In the genomic region with DNA sequence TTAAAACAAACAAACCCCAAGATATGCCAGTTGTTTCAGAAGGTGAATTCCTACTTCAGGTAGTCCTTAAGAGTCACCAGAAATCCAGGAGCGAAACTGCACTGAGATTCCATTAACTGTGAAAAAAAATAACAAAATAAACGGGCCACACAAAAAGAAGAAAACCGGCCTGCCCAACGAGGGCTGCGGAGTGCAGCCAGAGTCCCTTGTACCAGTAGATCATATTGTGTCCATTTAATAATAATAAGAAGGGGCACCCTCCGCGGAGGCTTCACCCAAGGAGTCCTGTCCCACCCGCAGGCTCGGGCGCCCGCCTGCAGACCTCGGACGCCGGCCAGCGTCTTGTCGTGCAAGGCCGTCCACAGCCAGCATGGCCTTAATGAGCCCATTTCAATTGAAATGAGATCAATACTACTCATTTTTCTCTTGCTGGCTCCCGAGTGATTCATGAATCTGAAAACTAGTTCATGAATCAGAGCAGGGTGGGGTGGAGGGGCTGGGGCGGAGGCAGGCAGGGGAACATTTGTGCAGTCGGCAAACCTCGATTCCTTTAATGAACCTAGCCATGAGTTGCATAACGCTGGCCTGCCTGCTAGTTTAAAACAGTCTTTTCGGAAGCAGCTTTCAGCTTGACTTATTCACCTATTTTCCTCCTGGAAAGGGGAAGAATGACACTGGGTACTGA, we compare ENCODE assay signal across 8 cellular contexts.
DNase-seq lines count a peak whose midpoint lies in the region; ATAC-seq and TF ChIP-seq lines count a peak whose summit lies in the region.

No MANE protein-coding gene starts in this region.

- POLR2A ChIA-PET in HEK293 (lab: Yijun Ruan, JAX), result interaction anchor here (0.7 to 7.5 kb wide), 16 partner anchors 13 to 361 kb away, joined by 3 to 135 read pairs (median 6); a partner anchor contains a TSS

- peak overlapping the region; percentile 1 for H3K4me3 ChIP-seq in HEK293 (ENCODE audit: low read depth, low read length)

- no peaks in the 10 kb centered on the region for H3K9me3 ChIP-seq in HEK293 (ENCODE audit: control insufficient read depth, insufficient read depth, low read depth, low read length)

- no peaks in the 10 kb centered on the region for H3K27me3 Mint-ChIP-seq in progenitor cell of endocrine pancreas

- peak overlapping the region; percentile 12 for H3K4me3 Mint-ChIP-seq in progenitor cell of endocrine pancreas (ENCODE audit: low read depth)

- peaks cover 93% of the 10 kb centered on the region for H3K4me1 Mint-ChIP-seq in progenitor cell of endocrine pancreas (ENCODE audit: low read depth)

- H3K36me3 ChIP-seq in HEK293 (ENCODE audit: control insufficient read depth in 2 of 2, insufficient read depth in 1 of 2, low read length in 2 of 2), result no peaks in the 10 kb centered on the region

- H3K9me3 Mint-ChIP-seq in progenitor cell of endocrine pancreas (ENCODE audit: low read depth), result no peaks in the 10 kb centered on the region

- H3K27ac Mint-ChIP-seq in progenitor cell of endocrine pancreas, result peak overlapping the region; percentile 97

- intact Hi-C loops in head of caudate nucleus (cut with DNase I), result loop anchor here (5.0 to 10.0 kb wide), 3 partner anchors 112 to 354 kb away; no protein-coding TSS in a partner anchor

- peak overlapping the region; percentile 96 for H3K27ac ChIP-seq in HEK293 (ENCODE audit: extremely low read depth, low read depth, low read length)

- TF ChIP-seq CTCF in HEK293 (tag by site-specific recombination; IDR thresholded peaks at IDR 0.05) (no peak), progenitor cell of endocrine pancreas (IDR thresholded peaks at IDR 0.05; ENCODE audit: unreplicated experiment) (no peak)

- ATAC-seq in GM21717 (IDR thresholded peaks at IDR 0.05; ENCODE audit: unreplicated experiment), result no peak
- no peak for ATAC-seq in HG03460 (IDR thresholded peaks at IDR 0.05; ENCODE audit: unreplicated experiment)

- DNase-seq in SHP77 treated with DMSO at 0.1 percent for 48 hours (lab: John Stamatoyannopoulos, UW) (peak; percentile 75), head of caudate nucleus (peak; percentile 44 to 94 (median 76)), progenitor cell of endocrine pancreas (ENCODE audit: low spot score, unreplicated experiment) (no peak), ureter (ENCODE audit: low spot score) (peak; percentile 80)
- DNase-seq in activated naive CD4-positive, alpha-beta T cell treated with anti-CD3 and anti-CD28 coated beads, Interleukin-2, amount 50 U/mL, for 16 hours, result peak; percentile 79

- no peaks in the 10 kb centered on the region for H3K36me3 Mint-ChIP-seq in progenitor cell of endocrine pancreas (ENCODE audit: insufficient read depth)

- peaks cover 46% of the 10 kb centered on the region for H3K4me1 ChIP-seq in HEK293 (ENCODE audit: control insufficient read depth, insufficient read depth, low read length)

- CTCF ChIA-PET in HEK293 (lab: Yijun Ruan, JAX), result interaction anchor here (0.7 to 1.9 kb wide), 8 partner anchors 19 to 382 kb away, joined by 3 to 8 read pairs (median 4); no protein-coding TSS in a partner anchor

TF ChIP-seq in HEK293, 187 proteins besides CTCF, POLR2A, EP300 and RAD21:
- TF ChIP-seq, protein P1, sequence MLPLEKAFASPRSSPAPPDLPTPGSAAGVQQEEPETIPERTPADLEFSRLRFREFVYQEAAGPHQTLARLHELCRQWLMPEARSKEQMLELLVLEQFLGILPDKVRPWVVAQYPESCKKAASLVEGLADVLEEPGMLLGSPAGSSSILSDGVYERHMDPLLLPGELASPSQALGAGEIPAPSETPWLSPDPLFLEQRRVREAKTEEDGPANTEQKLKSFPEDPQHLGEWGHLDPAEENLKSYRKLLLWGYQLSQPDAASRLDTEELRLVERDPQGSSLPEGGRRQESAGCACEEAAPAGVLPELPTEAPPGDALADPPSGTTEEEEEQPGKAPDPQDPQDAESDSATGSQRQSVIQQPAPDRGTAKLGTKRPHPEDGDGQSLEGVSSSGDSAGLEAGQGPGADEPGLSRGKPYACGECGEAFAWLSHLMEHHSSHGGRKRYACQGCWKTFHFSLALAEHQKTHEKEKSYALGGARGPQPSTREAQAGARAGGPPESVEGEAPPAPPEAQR (tag by site-specific recombination; IDR thresholded peaks at IDR 0.05), result no peak; the same call in 1 of the 2 replicates
- TF ChIP-seq ZBTB8A (tag by site-specific recombination; IDR thresholded peaks at IDR 0.05), result no peak
- TF ChIP-seq BCL11A (tag by site-specific recombination; IDR thresholded peaks at IDR 0.05; ENCODE audit: low read depth), result no peak
- TF ChIP-seq, protein P2, sequence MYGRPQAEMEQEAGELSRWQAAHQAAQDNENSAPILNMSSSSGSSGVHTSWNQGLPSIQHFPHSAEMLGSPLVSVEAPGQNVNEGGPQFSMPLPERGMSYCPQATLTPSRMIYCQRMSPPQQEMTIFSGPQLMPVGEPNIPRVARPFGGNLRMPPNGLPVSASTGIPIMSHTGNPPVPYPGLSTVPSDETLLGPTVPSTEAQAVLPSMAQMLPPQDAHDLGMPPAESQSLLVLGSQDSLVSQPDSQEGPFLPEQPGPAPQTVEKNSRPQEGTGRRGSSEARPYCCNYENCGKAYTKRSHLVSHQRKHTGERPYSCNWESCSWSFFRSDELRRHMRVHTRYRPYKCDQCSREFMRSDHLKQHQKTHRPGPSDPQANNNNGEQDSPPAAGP (tag by site-specific recombination; IDR thresholded peaks at IDR 0.05), result 0 out of 2 replicates have a peak, but pooled peaks have one; percentile 10
- TF ChIP-seq ZNF366 (tag by site-specific recombination; conservative IDR thresholded peaks at IDR 0.05), result no peak
- TF ChIP-seq ZNF558 (tag by site-specific recombination; IDR thresholded peaks at IDR 0.05), result no peak
- TF ChIP-seq GLI2 (tag by site-specific recombination; IDR thresholded peaks at IDR 0.05; ENCODE audit: borderline replicate concordance, low read depth), result 0 out of 2 replicates have a peak, but pooled peaks have one; percentile 30
- TF ChIP-seq ZNF37A (tag by site-specific recombination; IDR thresholded peaks at IDR 0.05), result no peak
- TF ChIP-seq ZSCAN23 (tag by site-specific recombination; IDR thresholded peaks at IDR 0.05), result 0 out of 2 replicates have a peak, but pooled peaks have one; percentile 54
- TF ChIP-seq, protein P3, sequence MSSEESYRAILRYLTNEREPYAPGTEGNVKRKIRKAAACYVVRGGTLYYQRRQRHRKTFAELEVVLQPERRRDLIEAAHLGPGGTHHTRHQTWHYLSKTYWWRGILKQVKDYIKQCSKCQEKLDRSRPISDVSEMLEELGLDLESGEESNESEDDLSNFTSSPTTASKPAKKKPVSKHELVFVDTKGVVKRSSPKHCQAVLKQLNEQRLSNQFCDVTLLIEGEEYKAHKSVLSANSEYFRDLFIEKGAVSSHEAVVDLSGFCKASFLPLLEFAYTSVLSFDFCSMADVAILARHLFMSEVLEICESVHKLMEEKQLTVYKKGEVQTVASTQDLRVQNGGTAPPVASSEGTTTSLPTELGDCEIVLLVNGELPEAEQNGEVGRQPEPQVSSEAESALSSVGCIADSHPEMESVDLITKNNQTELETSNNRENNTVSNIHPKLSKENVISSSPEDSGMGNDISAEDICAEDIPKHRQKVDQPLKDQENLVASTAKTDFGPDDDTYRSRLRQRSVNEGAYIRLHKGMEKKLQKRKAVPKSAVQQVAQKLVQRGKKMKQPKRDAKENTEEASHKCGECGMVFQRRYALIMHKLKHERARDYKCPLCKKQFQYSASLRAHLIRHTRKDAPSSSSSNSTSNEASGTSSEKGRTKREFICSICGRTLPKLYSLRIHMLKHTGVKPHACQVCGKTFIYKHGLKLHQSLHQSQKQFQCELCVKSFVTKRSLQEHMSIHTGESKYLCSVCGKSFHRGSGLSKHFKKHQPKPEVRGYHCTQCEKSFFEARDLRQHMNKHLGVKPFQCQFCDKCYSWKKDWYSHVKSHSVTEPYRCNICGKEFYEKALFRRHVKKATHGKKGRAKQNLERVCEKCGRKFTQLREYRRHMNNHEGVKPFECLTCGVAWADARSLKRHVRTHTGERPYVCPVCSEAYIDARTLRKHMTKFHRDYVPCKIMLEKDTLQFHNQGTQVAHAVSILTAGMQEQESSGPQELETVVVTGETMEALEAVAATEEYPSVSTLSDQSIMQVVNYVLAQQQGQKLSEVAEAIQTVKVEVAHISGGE (tag by site-specific recombination; conservative IDR thresholded peaks at IDR 0.05; ENCODE audit: low read depth), result no peak
- TF ChIP-seq GLIS1 (tag by site-specific recombination; IDR thresholded peaks at IDR 0.05), result no peak
- TF ChIP-seq KLF10 (tag by site-specific recombination; IDR thresholded peaks at IDR 0.05), result no peak
TF ChIP-seq in HEK293: peak in this region for 3.
